7 cellular contexts compared by ENCODE assay signal in the genomic region with DNA sequence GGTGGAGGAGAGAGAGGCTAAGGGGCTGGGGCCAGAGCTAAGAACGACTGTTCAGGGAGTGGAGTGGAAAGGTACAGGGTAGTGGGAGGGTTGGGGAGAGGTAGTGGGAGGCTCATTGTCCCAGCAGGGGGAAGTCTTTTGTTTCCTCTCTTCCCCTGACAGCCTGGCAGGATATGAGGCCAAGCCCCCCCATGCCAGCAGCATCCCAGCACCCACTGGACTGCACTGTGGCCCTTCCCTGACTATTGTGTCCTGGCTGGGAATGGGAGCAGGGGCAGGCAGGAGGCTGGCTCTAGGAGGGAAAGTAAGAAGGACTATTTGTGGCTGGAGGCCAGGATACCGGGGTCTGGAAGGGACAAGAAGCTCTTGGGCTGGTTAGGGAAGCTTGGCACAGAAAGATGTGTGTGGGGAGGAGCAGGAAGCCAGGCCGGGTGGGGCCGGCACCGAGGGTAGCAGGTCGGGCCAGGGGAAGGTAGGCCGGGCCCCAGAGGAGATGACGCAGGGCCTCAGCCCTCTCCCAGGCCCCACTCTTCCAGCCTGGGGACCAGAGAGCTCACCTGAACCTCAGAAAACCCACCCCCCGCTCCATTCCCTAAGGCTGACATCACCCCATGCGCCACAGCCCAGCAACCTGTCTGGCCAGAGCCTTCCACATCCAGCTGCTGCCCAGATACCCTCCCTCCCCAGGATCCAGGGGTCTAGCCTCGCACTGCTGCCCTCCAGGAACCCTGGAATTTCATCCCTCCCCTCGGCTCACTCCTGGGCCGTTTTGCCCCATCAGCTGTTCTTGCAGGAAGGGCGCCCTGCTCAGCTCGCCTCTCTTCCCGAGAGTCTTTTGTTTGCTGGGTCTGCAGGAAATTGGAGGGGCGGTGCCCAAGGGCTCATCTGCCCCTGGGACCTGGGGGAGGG. TPM values are rescaled to one million over a fixed set of nuclear protein-coding genes. Genes with fewer than 3 reads are reported as not detected.
A peak's percentile ranks its signal among the peaks of the same experiment; 100 is the strongest.
DNase-seq lines count a peak whose midpoint lies in the region; ATAC-seq, FAIRE-seq and TF ChIP-seq lines count a peak whose summit lies in the region.

No MANE protein-coding gene starts in this region.

- H3K4me1 ChIP-seq in body of pancreas (peaks cover 36% of the 10 kb centered on the region), kidney (ENCODE audit: control insufficient read depth in 1 of 2, insufficient read depth in 1 of 2, low read depth in 1 of 2, low read length in 2 of 2) (peaks cover 6 to 9% of the 10 kb centered on the region in 2 donors), stomach (peaks cover 13 to 34% (median 17%) of the 10 kb centered on the region in 4 donors)

- intact Hi-C loops in body of pancreas (cut with DNase I) (no loop called here), kidney (cut with DNase I) (no loop called here), stomach (cut with DNase I; ENCODE audit: low total_unique reads) (no loop called here)

- TF ChIP-seq POLR2A in body of pancreas (IDR thresholded peaks at IDR 0.05) = no peak
- no peak for TF ChIP-seq POLR2A in stomach (IDR thresholded peaks at IDR 0.05)

- peak overlapping the region in 1 of 2 donors; percentile 26 for H3K9ac ChIP-seq in kidney (ENCODE audit: low read length in 2 of 2)

- no peak for FAIRE-seq in kidney (lab: Jason Lieb, UNC)

- H3K4me3 ChIP-seq in body of pancreas = no peak overlapping the region
- H3K4me3 ChIP-seq in kidney (ENCODE audit: low read length in 2 of 2) = no peak overlapping the region
- peak overlapping the region in 2 of 4 donors; percentile 42 to 45 for H3K4me3 ChIP-seq in stomach

- peak; percentile 25 for DNase-seq in M059J (ENCODE audit: low read depth)
- peak in 1 of 4 donors; percentile 43 for DNase-seq in body of pancreas
- peak; percentile 90 for DNase-seq in kidney
- peak; percentile 64 for DNase-seq in stomach
- DNase-seq in NOMO-1 treated with DMSO at 0.1 percent for 48 hours (lab: John Stamatoyannopoulos, UW; ENCODE audit: unreplicated experiment) = no peak
- DNase-seq in GF-D8 (lab: John Stamatoyannopoulos, UW) = no peak
- DNase-seq in NCI-H345 treated with DMSO at 0.1 percent for 48 hours (lab: John Stamatoyannopoulos, UW; ENCODE audit: unreplicated experiment) = no peak

- peak overlapping the region; percentile 72 to 90 (median 78) for H3K27ac ChIP-seq in body of pancreas
- H3K27ac ChIP-seq in kidney (ENCODE audit: low read depth in 2 of 2, low read length in 2 of 2) = peak overlapping the region; percentile 83 to 87
- peak overlapping the region; percentile 73 to 89 (median 87) for H3K27ac ChIP-seq in stomach

- TF ChIP-seq EP300 in stomach (IDR thresholded peaks at IDR 0.05) = no peak

- H3K9me3 ChIP-seq in body of pancreas (no peaks in the 10 kb centered on the region), kidney (ENCODE audit: control insufficient read depth in 1 of 2, low read length in 2 of 2) (no peaks in the 10 kb centered on the region), stomach (no peaks in the 10 kb centered on the region)

- TF ChIP-seq CTCF in body of pancreas (IDR thresholded peaks at IDR 0.05) (no peak), kidney (IDR thresholded peaks at IDR 0.05; ENCODE audit: borderline replicate concordance, extremely low read depth, insufficient read depth) (no peak), stomach (IDR thresholded peaks at IDR 0.05) (no peak)

- WGBS in body of pancreas, 2 donors = 59 to 60% methylated on average over 15 to 17 of the region's 17 CpGs
- 25 to 43% (median 29%) methylated on average over 16 to 17 of the region's 17 CpGs for WGBS in stomach, 5 donors

- H3K27me3 ChIP-seq in body of pancreas = no peaks in the 10 kb centered on the region
- no peaks in the 10 kb centered on the region for H3K27me3 ChIP-seq in stomach

- ATAC-seq in body of pancreas = peak; percentile 13

- H3K36me3 ChIP-seq in body of pancreas (replicated peaks in 1 of 2; ENCODE audit: insufficient read depth in 1 of 2, low read depth in 2 of 2) (no peaks in the 10 kb centered on the region), kidney (ENCODE audit: control insufficient read depth in 1 of 2, insufficient read depth in 2 of 2, low read length in 2 of 2) (no peaks in the 10 kb centered on the region), stomach (no peaks in the 10 kb centered on the region)

RNA-seq across cellular contexts. Expression of a gene that starts 8.8 kb away (rescaled TPM):
- 26.3 and 36.8 TPM in 2 replicates for total RNA-seq in M059J (2014; rRNA removed; shearing (Covaris generic))
- total RNA-seq in body of pancreas = 10 to 100 TPM; 33.6 to 46.4 TPM
- total RNA-seq in kidney = 65.5 TPM
- polyA plus RNA-seq in kidney (ENCODE audit: insufficient read depth, low read depth, low replicate concordance) = 33.2 TPM
- 100 to 1,000 TPM in 1 of 5 donors, 10 to 100 TPM in 4; 22.2 to 128 (median 67.2) TPM for total RNA-seq in stomach
- 10 to 100 TPM in 2 of 3 donors, 1 to 10 TPM in 1; 7.3 to 17.7 (median 13.9) TPM for polyA plus RNA-seq in stomach

RNA-seq across cellular contexts. Expression of a gene that starts 16.4 kb away (rescaled TPM):
- 6.2 and 17.2 TPM in 2 replicates for total RNA-seq in M059J (2014; rRNA removed; shearing (Covaris generic))
- total RNA-seq in body of pancreas (10 to 100 TPM; 12.7 to 38.9 TPM), kidney (29.9 TPM), stomach (10 to 100 TPM in 3 of 5 donors, 1 to 10 TPM in 2; 2.9 to 44.6 (median 25.9) TPM)
- polyA plus RNA-seq in kidney (ENCODE audit: insufficient read depth, low read depth, low replicate concordance) (19.7 TPM), stomach (10 to 100 TPM in 1 of 3 donors, 1 to 10 TPM in 2; 4.9 to 21.7 (median 9.0) TPM)

RNA-seq across cellular contexts. Expression of a gene that starts 31.0 kb away (rescaled TPM):
- total RNA-seq in M059J (2014; rRNA removed; shearing (Covaris generic)) = 80.1 and 106 TPM in 2 replicates
- total RNA-seq in body of pancreas (10 to 100 TPM; 34.9 to 43.6 TPM), kidney (74.4 TPM), stomach (10 to 100 TPM in 3 of 5 donors, 1 to 10 TPM in 2; 4.7 to 44.3 (median 14.7) TPM)
- polyA plus RNA-seq in kidney (ENCODE audit: insufficient read depth, low read depth, low replicate concordance) (92.6 TPM), stomach (10 to 100 TPM; 23.8 to 50.0 (median 26.2) TPM)

RNA-seq across cellular contexts. Expression of a gene that starts 38.7 kb away (rescaled TPM):
- 50.8 and 73.9 TPM in 2 replicates for total RNA-seq in M059J (2014; rRNA removed; shearing (Covaris generic))
- 10 to 100 TPM; 54.7 to 60.7 TPM for total RNA-seq in body of pancreas
- total RNA-seq in kidney = 127 TPM
- polyA plus RNA-seq in kidney (ENCODE audit: insufficient read depth, low read depth, low replicate concordance) = 58.2 TPM
- 100 to 1,000 TPM in 2 of 5 donors, 10 to 100 TPM in 3; 45.2 to 184 (median 86.2) TPM for total RNA-seq in stomach
- polyA plus RNA-seq in stomach = 10 to 100 TPM; 63.7 to 97.1 (median 68.9) TPM

RNA-seq across cellular contexts. Expression of a gene that starts 53.4 kb away (rescaled TPM):
- total RNA-seq in M059J (2014; rRNA removed; shearing (Covaris generic)) = 0.91 and 1.3 TPM in 2 replicates
- total RNA-seq in body of pancreas = 1 to 10 TPM; 6.2 to 7.9 TPM
- 3.4 TPM for total RNA-seq in kidney
- 3.8 TPM for polyA plus RNA-seq in kidney (ENCODE audit: insufficient read depth, low read depth, low replicate concordance)
- total RNA-seq in stomach = 10 to 100 TPM in 1 of 5 donors, under 1 TPM in 1, not detected in 3; 0.73 to 22.6 TPM
- polyA plus RNA-seq in stomach = 1 to 10 TPM; 2.0 to 4.3 (median 4.1) TPM

Comparison
In these comparisons a context has a peak if more than half of its experiments do, and no peak if none do; other contexts are left out.
1. DNase-seq: peak in M059J (single experiment), kidney (single experiment) and stomach (single experiment); none in NOMO-1 treated with DMSO at 0.1 percent for 48 hours (single experiment), GF-D8 (single experiment) and NCI-H345 treated with DMSO at 0.1 percent for 48 hours (single experiment).
2. Peak in every context shown above with its lines, with median percentiles within 50 percentile points of each other: H3K27ac ChIP-seq.